ENCODE assay signal across 23 cellular contexts in the genomic region with DNA sequence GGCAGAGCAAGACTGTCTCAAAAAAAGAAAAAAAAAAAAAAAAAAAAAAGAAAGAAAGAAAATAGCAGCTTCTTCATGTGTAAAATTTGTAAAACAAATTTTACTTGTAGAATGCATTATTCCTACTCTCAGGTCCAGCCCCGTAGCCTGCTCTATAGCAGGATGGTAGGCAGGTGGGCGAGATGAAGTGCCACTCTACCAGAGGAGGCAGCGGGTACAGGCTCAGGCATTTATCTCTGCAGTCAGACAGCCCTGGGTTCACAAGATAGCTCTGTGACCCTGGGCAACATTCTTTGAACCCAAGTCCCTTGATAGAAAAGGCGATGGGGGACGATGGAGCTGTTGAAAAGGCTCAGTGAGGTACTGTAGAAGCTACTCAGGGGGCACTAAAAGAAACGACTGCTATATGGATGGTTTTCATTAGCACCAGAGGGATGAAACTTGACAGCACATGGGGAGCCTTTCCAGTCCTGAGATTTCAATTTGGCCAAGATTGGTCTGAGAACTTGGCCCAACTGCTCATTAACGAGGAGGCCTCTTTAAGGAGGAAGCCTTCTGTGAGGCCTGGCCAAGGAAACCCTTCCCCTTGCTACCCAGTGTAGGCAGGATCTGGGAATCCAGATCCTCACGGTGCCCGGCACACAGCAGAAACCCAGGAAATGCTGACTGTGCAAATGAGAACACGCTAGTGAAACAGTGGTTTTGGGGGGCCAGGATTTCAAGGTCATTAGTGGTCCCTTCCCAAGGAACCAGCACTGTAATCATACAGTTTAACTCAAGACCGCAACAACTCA.
DNase-seq lines count a peak whose midpoint lies in the region; ATAC-seq, FAIRE-seq and TF ChIP-seq lines count a peak whose summit lies in the region.
"Had no signal": no experiment of that assay in that cellular context is flagged by ENCODE, and none has a peak within 500 bp of the region (broad histone marks: within the 10 kb centered on the region; RNA-seq: fewer than 3 reads in every experiment).

No MANE protein-coding gene starts in this region.

- H4K91ac ChIP-seq in H1 (replicated peaks; ENCODE audit: insufficient read length, low read length): no peak overlapping the region

- DNase-seq in AG04450 (ENCODE audit: low read depth, low spot score): no peak
- DNase-seq in HUDEP-2 (lab: John Stamatoyannopoulos, UW; ENCODE audit: unreplicated experiment in 76 of 76): peak in 70 of 76 experiments; percentile 18 to 87 (median 61)
- no peak for DNase-seq in H1 (ENCODE audit: low read depth in 1 of 2, low spot score in 2 of 2)
- DNase-seq in gastrocnemius medialis: no peak
- no peak for DNase-seq in DMS79 (lab: John Stamatoyannopoulos, UW)
- DNase-seq in activated CD8-positive, alpha-beta memory T cell treated with anti-CD3 and anti-CD28 coated beads, Interleukin-2, amount 50 U/mL, for 48 hours: no peak
- DNase-seq: activated CD8-positive, alpha-beta memory T cell treated with anti-CD3 and anti-CD28 coated beads for 24 hours; activated T-cell treated with anti-CD3 and anti-CD28 coated beads, Interleukin-2, amount 50 U/mL, for 48 hours; CD8-positive, alpha-beta T cell; DMS153; GDM1; left colon; natural killer cell; NCI-H1092; NCI-H1930; NCI-H2227 treated with DMSO at 0.1 percent for 48 hours; OCI-M1; T1000; testis had no signal

- TF ChIP-seq CTCF in AG04450 (IDR thresholded peaks at IDR 0.05; ENCODE audit: low read depth, low read length) (no peak), H1 (IDR thresholded peaks at IDR 0.05; ENCODE audit: control extremely low read depth in 1 of 3, insufficient read depth in 1 of 3, low read depth in 1 of 3, low read length in 3 of 3) (no peak), gastrocnemius medialis (IDR thresholded peaks at IDR 0.05 in 4 of 5, conservative IDR thresholded peaks at IDR 0.05 in 1 of 5) (no peak)

- H3K79me2 ChIP-seq in H1 (ENCODE audit: control insufficient read depth in 1 of 2, insufficient read depth in 2 of 2, low read length in 2 of 2): no peaks in the 10 kb centered on the region

- H2BK15ac ChIP-seq in H1 (ENCODE audit: low read length): no peak overlapping the region

- CTCF ChIA-PET in AG04450 (lab: Charles Lee): interaction anchor here (1.5 kb wide), 1 partner anchor 145 kb away, joined by 5 read pairs; no protein-coding TSS in a partner anchor
- CTCF ChIA-PET in H1 (lab: Charles Lee; ENCODE audit: partially characterized antibody): no interaction called here

- no peak overlapping the region for H3K56ac ChIP-seq in H1 (replicated peaks; ENCODE audit: insufficient read length, low read depth, low read length)

- H3K18ac ChIP-seq in H1 (ENCODE audit: extremely low read depth, low read length): no peak overlapping the region

- in situ Hi-C loops in gastrocnemius medialis (cut with MboI; ENCODE audit: low sequenced_read_pairs in 4 of 4): no loop called here

- POLR2A ChIA-PET in AG04450 (lab: Yijun Ruan, JAX) (interaction anchor here (0.6 kb wide), 1 partner anchor 320 kb away, joined by 7 read pairs; no protein-coding TSS in a partner anchor), H1 (lab: Charles Lee; ENCODE audit: partially characterized antibody) (interaction anchor here (1.8 kb wide), 1 partner anchor 20 kb away, joined by 4 read pairs; no protein-coding TSS in a partner anchor)

- no peak overlapping the region for H3K23ac ChIP-seq in H1 (ENCODE audit: insufficient read length)

- peaks cover 2 to 17% of the 10 kb centered on the region in 2 experiments for H4K20me1 ChIP-seq in H1 (replicated peaks in 1 of 2; ENCODE audit: control insufficient read depth in 1 of 2, insufficient read depth in 2 of 2, low read length in 2 of 2)

- no peak overlapping the region for H2BK20ac ChIP-seq in H1 (ENCODE audit: low read length)

- no peak overlapping the region for H2BK12ac ChIP-seq in H1 (ENCODE audit: low read depth, low read length)

- no peak for TF ChIP-seq EP300 in H1 (IDR thresholded peaks at IDR 0.05; ENCODE audit: borderline replicate concordance in 1 of 2, low read depth in 2 of 2, low read length in 2 of 2)

- no peak for FAIRE-seq in H1 (lab: Jason Lieb, UNC)

- ATAC-seq in gastrocnemius medialis: no peak
- no peak for ATAC-seq in HG03457 (IDR thresholded peaks at IDR 0.05; ENCODE audit: unreplicated experiment)
- ATAC-seq in esophagus mucosa: no peak
- ATAC-seq: activated CD4-positive, CD25-positive, alpha-beta regulatory T cell treated with anti-CD3 and anti-CD28 coated beads, Interleukin-2, amount 50 U/mL, for 24 hours; CD8-positive, alpha-beta T cell; left colon; natural killer cell; stimulated activated effector memory CD8-positive, alpha-beta T cell treated with anti-CD3 and anti-CD28 coated beads, Interleukin-12 subunit alpha, Interleukin-12 subunit beta, amount 100 ng/mL, for 72 hours had no signal

- no peak overlapping the region for H3K9ac ChIP-seq in H1 (replicated peaks in 1 of 4; ENCODE audit: extremely low read depth in 1 of 4, low read depth in 3 of 4, low read length in 3 of 4)

- TF ChIP-seq RAD21 in H1 (IDR thresholded peaks at IDR 0.05 in 1 of 2, conservative IDR thresholded peaks at IDR 0.05 in 1 of 2; ENCODE audit: low read depth in 2 of 2, low read length in 2 of 2): no peak

- H3K4me1 ChIP-seq in H1 (replicated peaks in 1 of 4; ENCODE audit: control insufficient read depth in 3 of 4, insufficient read depth in 4 of 4, low read length in 3 of 4) (no peaks in the 10 kb centered on the region), gastrocnemius medialis (peaks cover 66 to 72% of the 10 kb centered on the region in 2 donors)

- no peaks in the 10 kb centered on the region for H3K23me2 ChIP-seq in H1 (ENCODE audit: low read depth, low read length)

- H3K27ac ChIP-seq in AG04450 (ENCODE audit: low read depth, low read length) (peak overlapping the region; percentile 31), H1 (ENCODE audit: low read depth, low read length) (no peak overlapping the region), gastrocnemius medialis (peak overlapping the region; percentile 85 to 95 (median 90))

- H2AK5ac ChIP-seq in H1 (ENCODE audit: low read depth, low read length): no peak overlapping the region

- 90% methylated on average over 11 of the region's 11 CpGs; no CpG with 5 or more reads in 1 of the 2 experiments for WGBS in H1 (ENCODE audit: extremely low coverage in 1 of 2, insufficient coverage in 1 of 2, insufficient read length in 1 of 2, insufficient replicate concordance in 2 of 2, low coverage in 1 of 2, low lambda C conversion rate in 2 of 2, missing lambda C conversion rate in 1 of 2), 2 experiments

- intact Hi-C loops in gastrocnemius medialis (cut with DNase I; ENCODE audit: low total_unique reads): loop anchor here (2.0 to 5.0 kb wide), 2 partner anchors 74 to 146 kb away; a partner anchor contains a TSS

- no peak overlapping the region for H2BK120ac ChIP-seq in H1 (replicated peaks; ENCODE audit: low read depth, low read length)

- H3K4me2 ChIP-seq in H1 (ENCODE audit: insufficient read depth in 1 of 2, low read depth in 2 of 2, low read length in 2 of 2): no peak overlapping the region

- H3K36me3 ChIP-seq in H1 (ENCODE audit: control insufficient read depth in 2 of 4, insufficient read depth in 4 of 4, low read length in 3 of 4) (peaks cover 7 to 60% (median 17%) of the 10 kb centered on the region in 4 experiments; a peak in 6 of 8 replicates), gastrocnemius medialis (peaks cover 0 to 17% of the 10 kb centered on the region in 2 donors)

- H4K5ac ChIP-seq in H1 (ENCODE audit: insufficient read length, low read depth, low read length): no peak overlapping the region

- H3K27me3 ChIP-seq in AG04450 (ENCODE audit: control insufficient read depth, insufficient read depth, low read length) (no peaks in the 10 kb centered on the region), H1 (replicated peaks in 1 of 4; ENCODE audit: control insufficient read depth in 3 of 4, extremely low read depth in 1 of 4, insufficient read depth in 3 of 4, low read length in 3 of 4) (no peaks in the 10 kb centered on the region), gastrocnemius medialis (no peaks in the 10 kb centered on the region)
- H3K27me3 ChIP-seq: testis had no signal

- no peak overlapping the region for H2AFZ ChIP-seq in H1 (ENCODE audit: low read length)

- H3K4me3 ChIP-seq in AG04450 (ENCODE audit: low read depth, low read length): no peak overlapping the region
- H3K4me3 ChIP-seq in H1 (ENCODE audit: extremely low read depth in 1 of 4, insufficient read depth in 2 of 4, low read depth in 3 of 4, low read length in 4 of 4): no peak overlapping the region
- no peak overlapping the region for H3K4me3 ChIP-seq in gastrocnemius medialis
- H3K4me3 ChIP-seq: testis had no signal

- H2BK5ac ChIP-seq in H1 (ENCODE audit: low read depth, low read length): no peak overlapping the region

- H3K4ac ChIP-seq in H1 (replicated peaks; ENCODE audit: insufficient read length, low read depth, low read length): no peak overlapping the region

- H3K14ac ChIP-seq in H1 (ENCODE audit: insufficient read length): no peak overlapping the region

- H3K9me3 ChIP-seq in AG04450 (ENCODE audit: control insufficient read depth, insufficient read depth, low read length): no peaks in the 10 kb centered on the region
- H3K9me3 ChIP-seq in H1 (ENCODE audit: insufficient read depth in 2 of 2, low read depth in 1 of 2, low read length in 1 of 2): no peaks in the 10 kb centered on the region
- no peaks in the 10 kb centered on the region for H3K9me3 ChIP-seq in gastrocnemius medialis
- H3K9me3 ChIP-seq: testis had no signal

- H3K79me1 ChIP-seq in H1 (ENCODE audit: low read depth, low read length): no peaks in the 10 kb centered on the region; the same call in 1 of the 2 replicates

- TF ChIP-seq POLR2A in H1 (IDR thresholded peaks at IDR 0.05; ENCODE audit: control extremely low read depth in 1 of 2, low read depth in 2 of 2, low read length in 2 of 2) (no peak), gastrocnemius medialis (IDR thresholded peaks at IDR 0.05) (no peak)

- H4K8ac ChIP-seq in H1 (ENCODE audit: extremely low read depth, insufficient read depth, low read length): no peak overlapping the region; the same call in 1 of the 2 replicates

TF ChIP-seq in H1, 55 proteins besides CTCF, POLR2A, EP300 and RAD21:
- TF ChIP-seq MAFK (IDR thresholded peaks at IDR 0.05; ENCODE audit: low read depth, low read length) (peak; percentile 62), CHD1 (IDR thresholded peaks at IDR 0.05; ENCODE audit: low read depth, low read length) (no peak)

Comparison
In these comparisons a context has a peak if more than half of its experiments do, and no peak if none do; other contexts are left out.
1. DNase-seq: peak in HUDEP-2 (70 of 76); none in AG04450 (single experiment), H1 (0 of 2), gastrocnemius medialis (0 of 2), DMS79 (single experiment) and activated CD8-positive, alpha-beta memory T cell treated with anti-CD3 and anti-CD28 coated beads, Interleukin-2, amount 50 U/mL, for 48 hours (single experiment).